Comparison of ENCODE assay signal across 1 cellular context in the genomic region with DNA sequence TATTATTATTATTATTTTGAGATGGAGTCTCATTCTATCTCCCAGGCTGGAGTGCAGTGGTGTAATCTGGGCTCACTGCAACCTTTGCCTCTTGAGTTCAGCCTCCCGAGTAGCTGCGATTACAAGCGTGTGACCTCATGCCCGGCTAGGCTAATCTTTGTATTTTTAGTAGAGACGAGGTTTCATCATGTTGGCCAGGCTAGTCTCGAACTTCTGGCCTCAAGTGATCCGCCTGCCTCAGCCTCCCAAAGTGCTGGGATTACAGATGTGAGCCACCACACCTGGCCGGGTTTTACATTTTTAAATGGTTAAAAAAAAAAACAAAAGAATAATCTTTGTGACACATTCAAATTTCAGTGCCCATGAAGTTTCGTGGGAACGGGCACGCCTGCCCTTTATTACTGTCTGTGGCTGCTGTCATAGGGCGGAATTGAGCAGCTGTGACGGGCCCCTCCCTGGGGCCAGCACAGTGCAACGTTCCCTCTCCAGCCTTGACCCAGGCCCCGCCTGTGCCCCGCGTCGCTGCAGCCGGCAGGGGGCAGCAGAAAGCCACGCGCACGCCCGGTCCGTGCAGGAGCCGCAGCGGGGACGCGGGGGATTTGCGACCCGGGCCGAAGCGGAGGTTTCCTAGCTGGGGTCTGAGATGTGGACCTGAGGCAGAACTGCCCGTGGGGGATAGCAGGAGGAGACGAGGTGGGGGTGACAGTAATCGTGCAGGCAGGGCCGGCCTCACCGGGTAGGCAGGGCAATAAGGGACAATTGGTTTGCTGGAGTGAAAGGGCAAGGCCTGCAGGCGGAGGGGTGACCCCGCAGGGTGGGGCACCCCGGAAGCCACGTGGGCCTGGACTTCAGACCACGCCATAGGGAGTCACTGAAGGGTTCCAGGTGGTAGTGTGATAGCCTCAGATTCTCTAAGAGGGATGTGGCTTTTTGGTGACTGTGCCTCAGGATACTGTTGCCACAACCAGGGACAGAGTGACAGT.
TF ChIP-seq lines count a peak whose summit lies in the region.

No MANE protein-coding gene starts in this region.

TF ChIP-seq in H1, 55 proteins besides CTCF, POLR2A, EP300 and RAD21:
- peak; percentile 87 for TF ChIP-seq CREB1 (IDR thresholded peaks at IDR 0.05)
- TF ChIP-seq FOSL1 (IDR thresholded peaks at IDR 0.05; ENCODE audit: insufficient read depth, low read depth, low read length), result no peak
- TF ChIP-seq ASH2L (IDR thresholded peaks at IDR 0.05; ENCODE audit: low read length), result peak; percentile 33
- TF ChIP-seq, protein P1, sequence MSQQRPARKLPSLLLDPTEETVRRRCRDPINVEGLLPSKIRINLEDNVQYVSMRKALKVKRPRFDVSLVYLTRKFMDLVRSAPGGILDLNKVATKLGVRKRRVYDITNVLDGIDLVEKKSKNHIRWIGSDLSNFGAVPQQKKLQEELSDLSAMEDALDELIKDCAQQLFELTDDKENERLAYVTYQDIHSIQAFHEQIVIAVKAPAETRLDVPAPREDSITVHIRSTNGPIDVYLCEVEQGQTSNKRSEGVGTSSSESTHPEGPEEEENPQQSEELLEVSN (IDR thresholded peaks at IDR 0.05), result peak; percentile 39; the same call in 1 of the 2 replicates
- TF ChIP-seq, protein P2, sequence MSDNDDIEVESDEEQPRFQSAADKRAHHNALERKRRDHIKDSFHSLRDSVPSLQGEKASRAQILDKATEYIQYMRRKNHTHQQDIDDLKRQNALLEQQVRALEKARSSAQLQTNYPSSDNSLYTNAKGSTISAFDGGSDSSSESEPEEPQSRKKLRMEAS (IDR thresholded peaks at IDR 0.05), result peak; percentile 72
- TF ChIP-seq CTBP2 (IDR thresholded peaks at IDR 0.05; ENCODE audit: borderline replicate concordance, insufficient read depth, insufficient read length, low read length), result peak; percentile 50
- peak in 1 of 2 experiments; percentile 62; a peak in 1 of 4 replicates for TF ChIP-seq SIN3A (conservative IDR thresholded peaks at IDR 0.05 in 1 of 2, IDR thresholded peaks at IDR 0.05 in 1 of 2; ENCODE audit: low read depth in 1 of 2, low read length in 2 of 2)
- no peak for TF ChIP-seq HDAC6 (IDR thresholded peaks at IDR 0.05; ENCODE audit: low read depth, low read length)
- 0 out of 2 replicates have a peak, but pooled peaks have one; percentile 6 for TF ChIP-seq YY1 (IDR thresholded peaks at IDR 0.05; ENCODE audit: low read depth, low read length)
TF ChIP-seq in H1: peak in this region for 7.
